In the genomic region with DNA sequence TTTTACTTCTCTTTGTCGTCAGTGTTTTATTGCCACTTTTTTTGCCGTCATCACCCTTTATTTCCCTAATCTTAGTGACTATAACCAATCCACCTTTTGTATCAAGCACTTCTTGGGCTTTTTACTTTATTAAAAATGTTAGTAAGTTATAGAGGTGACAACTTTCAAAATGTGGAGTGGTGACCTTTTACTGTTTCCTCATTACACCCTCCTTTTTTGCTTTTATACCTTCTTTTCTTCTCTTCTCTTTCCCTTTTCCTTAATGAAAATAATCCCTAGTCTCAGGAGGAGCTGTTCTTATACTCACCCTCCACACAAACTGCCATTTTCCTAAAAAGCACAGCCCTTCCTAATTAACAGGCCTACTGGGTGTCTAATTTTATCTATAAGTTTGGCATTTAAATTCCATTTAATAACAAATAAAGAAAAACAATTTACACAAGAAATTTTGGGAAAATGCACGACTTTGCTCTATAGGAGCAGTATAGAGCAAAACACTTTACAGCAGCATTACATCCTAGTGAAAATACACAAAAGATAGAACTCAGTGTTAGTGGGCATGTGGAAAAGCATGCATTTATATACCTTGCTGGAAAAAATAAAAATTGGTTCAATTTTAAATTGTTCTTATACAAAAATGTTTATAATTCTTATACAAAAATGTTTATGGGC, we compare ENCODE assay signal across 1 cellular context.
TF ChIP-seq lines count a peak whose summit lies in the region.

No MANE protein-coding gene starts in this region.

TF ChIP-seq in WTC11, 78 proteins besides CTCF, POLR2A, EP300 and RAD21 (continued from another document):
- TF ChIP-seq, protein P1, sequence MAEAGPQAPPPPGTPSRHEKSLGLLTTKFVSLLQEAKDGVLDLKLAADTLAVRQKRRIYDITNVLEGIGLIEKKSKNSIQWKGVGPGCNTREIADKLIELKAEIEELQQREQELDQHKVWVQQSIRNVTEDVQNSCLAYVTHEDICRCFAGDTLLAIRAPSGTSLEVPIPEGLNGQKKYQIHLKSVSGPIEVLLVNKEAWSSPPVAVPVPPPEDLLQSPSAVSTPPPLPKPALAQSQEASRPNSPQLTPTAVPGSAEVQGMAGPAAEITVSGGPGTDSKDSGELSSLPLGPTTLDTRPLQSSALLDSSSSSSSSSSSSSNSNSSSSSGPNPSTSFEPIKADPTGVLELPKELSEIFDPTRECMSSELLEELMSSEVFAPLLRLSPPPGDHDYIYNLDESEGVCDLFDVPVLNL (CRISPR knock-in tag; IDR thresholded peaks at IDR 0.05; ENCODE audit: borderline replicate concordance, low read depth) = no peak
- TF ChIP-seq MXD4 (CRISPR knock-in tag; IDR thresholded peaks at IDR 0.05; ENCODE audit: borderline replicate concordance) = no peak
- TF ChIP-seq NR1H2 (CRISPR knock-in tag; IDR thresholded peaks at IDR 0.05) = no peak
- TF ChIP-seq NFATC4 (CRISPR knock-in tag; IDR thresholded peaks at IDR 0.05) = no peak
- TF ChIP-seq ELF4 (CRISPR knock-in tag; IDR thresholded peaks at IDR 0.05; ENCODE audit: low read depth) = no peak
- no peak for TF ChIP-seq SMAD4 (CRISPR knock-in tag; IDR thresholded peaks at IDR 0.05)
TF ChIP-seq in WTC11: peak in this region for 0.
